In genomic region chr18:67717800-67718199, GRCh38 we compare ENCODE assay signal across 24 cellular contexts.
"Had no signal": no experiment of that assay in that cellular context is flagged by ENCODE, and none has a peak within 500 bp of the region (broad histone marks: within the 10 kb centered on the region; RNA-seq: fewer than 3 reads in every experiment).

No MANE protein-coding gene starts in this region.

- DNase-seq: hippocampal formation; kidney; left colon; left ventricle myocardium inferior; mammary epithelial cell; mesenchymal stem cell; naive thymus-derived CD8-positive, alpha-beta T cell; ovary; right lobe of liver; stimulated activated CD4-positive, alpha-beta T cell treated with anti-CD3 and anti-CD28 coated beads, Interleukin-1b, Interleukin-23, amount 100 ng/mL, for 48 hours; stimulated activated CD4-positive, alpha-beta T cell treated with anti-CD3 and anti-CD28 coated beads, Interleukin-2, amount 100 ng/mL, for 48 hours; stimulated activated CD4-positive, alpha-beta T cell treated with anti-CD3 and anti-CD28 coated beads, Interleukin-4, amount 100 ng/mL, for 4 hours; stimulated activated CD8-positive, alpha-beta memory T cell treated with anti-CD3 and anti-CD28 coated beads, Interleukin-4, amount 100 ng/mL, for 48 hours; stimulated activated naive CD4-positive, alpha-beta T cell treated with Interleukin-2 at 50 U/mL for 16 hours; stimulated activated naive CD8-positive, alpha-beta T cell treated with anti-CD3 and anti-CD28 coated beads, Interleukin-15, amount 100 ng/mL, for 72 hours; substantia nigra had no signal

- ATAC-seq: left colon; naive thymus-derived CD8-positive, alpha-beta T cell; right lobe of liver; stimulated activated memory B cell treated with anti-CD40 and anti-IgM and Interleukin-4, amounts not matched to agents 10 μg/mL and 1 μg/mL and 100 μg/mL, for 72 hours; stimulated activated naive CD8-positive, alpha-beta T cell treated with anti-CD3 and anti-CD28 coated beads, Interleukin-15, amount 100 ng/mL, for 72 hours had no signal

- H3K4me1 ChIP-seq: left ventricle myocardium inferior, right atrium auricular region, right lobe of liver, tibial nerve, vagina had no signal

- H3K36me3 Mint-ChIP-seq: naive thymus-derived CD8-positive, alpha-beta T cell; stimulated activated memory B cell treated with anti-CD40 and anti-IgM and Interleukin-4, amounts not matched to agents 10 μg/mL and 1 μg/mL and 100 μg/mL, for 72 hours; type B pancreatic cell had no signal

- H3K27ac ChIP-seq: left ventricle myocardium inferior, ovary, right atrium auricular region, right lobe of liver, tibial nerve, vagina had no signal

- H3K36me3 ChIP-seq: left ventricle myocardium inferior, ovary, right atrium auricular region, right lobe of liver, tibial nerve, vagina had no signal

- H3K27me3 Mint-ChIP-seq: naive thymus-derived CD8-positive, alpha-beta T cell; progenitor cell of endocrine pancreas; stimulated activated memory B cell treated with anti-CD40 and anti-IgM and Interleukin-4, amounts not matched to agents 10 μg/mL and 1 μg/mL and 100 μg/mL, for 72 hours; stimulated activated naive CD8-positive, alpha-beta T cell treated with anti-CD3 and anti-CD28 coated beads, Interleukin-15, amount 100 ng/mL, for 72 hours; type B pancreatic cell had no signal

- H3K4me1 Mint-ChIP-seq: naive thymus-derived CD8-positive, alpha-beta T cell; nephron; stimulated activated memory B cell treated with anti-CD40 and anti-IgM and Interleukin-4, amounts not matched to agents 10 μg/mL and 1 μg/mL and 100 μg/mL, for 72 hours; stimulated activated naive CD8-positive, alpha-beta T cell treated with anti-CD3 and anti-CD28 coated beads, Interleukin-15, amount 100 ng/mL, for 72 hours had no signal

- H3K9me3 ChIP-seq: left ventricle myocardium inferior, ovary, right atrium auricular region, right lobe of liver, tibial nerve, vagina had no signal

- H3K27ac Mint-ChIP-seq: naive thymus-derived CD8-positive, alpha-beta T cell; nephron; progenitor cell of endocrine pancreas; stimulated activated memory B cell treated with anti-CD40 and anti-IgM and Interleukin-4, amounts not matched to agents 10 μg/mL and 1 μg/mL and 100 μg/mL, for 72 hours; stimulated activated naive CD8-positive, alpha-beta T cell treated with anti-CD3 and anti-CD28 coated beads, Interleukin-15, amount 100 ng/mL, for 72 hours; type B pancreatic cell had no signal

- H3K4me3 ChIP-seq: left ventricle myocardium inferior, ovary, right atrium auricular region, right lobe of liver, smooth muscle cell, tibial nerve, vagina had no signal

- H3K4me3 Mint-ChIP-seq: naive thymus-derived CD8-positive, alpha-beta T cell; nephron; stimulated activated memory B cell treated with anti-CD40 and anti-IgM and Interleukin-4, amounts not matched to agents 10 μg/mL and 1 μg/mL and 100 μg/mL, for 72 hours; stimulated activated naive CD8-positive, alpha-beta T cell treated with anti-CD3 and anti-CD28 coated beads, Interleukin-15, amount 100 ng/mL, for 72 hours; type B pancreatic cell had no signal

- H3K27me3 ChIP-seq: ovary, right atrium auricular region, right lobe of liver, tibial nerve, vagina had no signal
